ENCODE assay signal across 1 cellular context in genomic region chr19:53583181-53583580, GRCh38.
TF ChIP-seq lines count a peak whose summit lies in the region.

No MANE protein-coding gene starts in this region.

TF ChIP-seq in HepG2, 621 proteins besides CTCF, POLR2A, EP300 and RAD21 (continued from another document):
- TF ChIP-seq HOMEZ (CRISPR knock-in tag; IDR thresholded peaks at IDR 0.05; ENCODE audit: low read depth) (no peak), ARNTL (CRISPR knock-in tag; IDR thresholded peaks at IDR 0.05) (no peak), ATF7 (IDR thresholded peaks at IDR 0.05) (0 out of 2 replicates have a peak, but pooled peaks have one; percentile 5), ATF7 (CRISPR knock-in tag; IDR thresholded peaks at IDR 0.05) (no peak), TAF15 (IDR thresholded peaks at IDR 0.05; ENCODE audit: low read depth, low read length, poor library complexity, severe bottlenecking) (no peak), ZBTB10 (CRISPR knock-in tag; IDR thresholded peaks at IDR 0.05; ENCODE audit: borderline replicate concordance) (no peak), PBX2 (CRISPR knock-in tag; IDR thresholded peaks at IDR 0.05) (no peak), ZNF431 (CRISPR knock-in tag; IDR thresholded peaks at IDR 0.05; ENCODE audit: borderline replicate concordance, low read depth) (no peak), KIAA2018 (CRISPR knock-in tag; IDR thresholded peaks at IDR 0.05; ENCODE audit: borderline replicate concordance) (no peak), MXD1 (CRISPR knock-in tag; IDR thresholded peaks at IDR 0.05) (no peak), ZNF329 (CRISPR knock-in tag; IDR thresholded peaks at IDR 0.05; ENCODE audit: low read depth) (no peak), EZH2 (conservative IDR thresholded peaks at IDR 0.05; ENCODE audit: low read depth, low read length) (no peak), CHD2 (IDR thresholded peaks at IDR 0.05; ENCODE audit: low read depth, low read length) (no peak), ZNF275 (CRISPR knock-in tag; IDR thresholded peaks at IDR 0.05; ENCODE audit: borderline replicate concordance) (no peak), PREB (CRISPR knock-in tag; IDR thresholded peaks at IDR 0.05) (no peak), ZFP90 (CRISPR knock-in tag; IDR thresholded peaks at IDR 0.05; ENCODE audit: borderline replicate concordance) (no peak), KLF6 (CRISPR knock-in tag; IDR thresholded peaks at IDR 0.05) (no peak), ZNF770 (CRISPR knock-in tag; IDR thresholded peaks at IDR 0.05) (peak; percentile 91)
